Comparison of ENCODE assay signal across 21 cellular contexts in the genomic region with DNA sequence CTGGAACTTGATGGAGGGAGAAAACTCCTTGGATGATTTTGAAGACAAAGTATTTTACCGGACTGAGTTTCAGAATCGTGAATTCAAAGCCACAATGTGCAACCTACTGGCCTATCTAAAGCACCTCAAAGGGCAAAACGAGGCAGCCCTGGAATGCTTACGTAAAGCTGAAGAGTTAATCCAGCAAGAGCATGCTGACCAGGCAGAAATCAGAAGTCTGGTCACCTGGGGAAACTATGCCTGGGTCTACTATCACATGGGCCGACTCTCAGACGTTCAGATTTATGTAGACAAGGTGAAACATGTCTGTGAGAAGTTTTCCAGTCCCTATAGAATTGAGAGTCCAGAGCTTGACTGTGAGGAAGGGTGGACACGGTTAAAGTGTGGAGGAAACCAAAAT.
"Had no signal": no experiment of that assay in that cellular context is flagged by ENCODE, and none has a peak within 500 bp of the region (broad histone marks: within the 10 kb centered on the region; RNA-seq: fewer than 3 reads in every experiment).

No MANE protein-coding gene starts in this region.

- DNase-seq: colonic mucosa; effector memory CD8-positive, alpha-beta T cell; erythroblast; left ventricle myocardium superior; lower lobe of right lung; natural killer cell; sigmoid colon; stimulated activated CD4-positive, alpha-beta T cell treated with anti-CD3 and anti-CD28 coated beads, Interleukin-2, amount 100 ng/mL, for 24 hours; stimulated activated CD4-positive, alpha-beta T cell treated with anti-CD3 and anti-CD28 coated beads, Interleukin-4, amount 100 ng/mL, for 24 hours; stimulated activated naive CD4-positive, alpha-beta T cell treated with Interleukin-2 at 50 U/mL for 16 hours; stomach; transverse colon had no signal

- H3K36me3 ChIP-seq: colonic mucosa, prostate gland, thoracic aorta had no signal

- ATAC-seq: effector memory CD8-positive, alpha-beta T cell; left ventricle myocardium superior; lower lobe of right lung; natural killer cell; stimulated activated effector memory CD8-positive, alpha-beta T cell treated with anti-CD3 and anti-CD28 coated beads, Interleukin-12 subunit alpha, Interleukin-12 subunit beta, amount 100 ng/mL, for 72 hours had no signal

- H3K27ac ChIP-seq: colonic mucosa, lower lobe of right lung, parathyroid adenoma, prostate gland, right atrium auricular region, sigmoid colon, stomach, transverse colon, vagina had no signal

- H3K9ac ChIP-seq: parathyroid adenoma had no signal

- H2AFZ ChIP-seq: parathyroid adenoma had no signal

- H3K9me3 ChIP-seq: colonic mucosa, lower lobe of right lung, prostate gland, right atrium auricular region, sigmoid colon, stomach, thoracic aorta, transverse colon, vagina had no signal

- H3K4me3 ChIP-seq: colonic mucosa, lower lobe of right lung, prostate gland, right atrium auricular region, sigmoid colon, stomach, thoracic aorta, transverse colon, vagina had no signal

- H3K27me3 ChIP-seq: colonic mucosa, right atrium auricular region, sigmoid colon, stomach, transverse colon, vagina had no signal

- H3K4me1 ChIP-seq: colonic mucosa had no signal

- H3K79me2 ChIP-seq: parathyroid adenoma had no signal

- FAIRE-seq: endometrium, frontal cortex, keratinocyte had no signal
